In the genomic region with DNA sequence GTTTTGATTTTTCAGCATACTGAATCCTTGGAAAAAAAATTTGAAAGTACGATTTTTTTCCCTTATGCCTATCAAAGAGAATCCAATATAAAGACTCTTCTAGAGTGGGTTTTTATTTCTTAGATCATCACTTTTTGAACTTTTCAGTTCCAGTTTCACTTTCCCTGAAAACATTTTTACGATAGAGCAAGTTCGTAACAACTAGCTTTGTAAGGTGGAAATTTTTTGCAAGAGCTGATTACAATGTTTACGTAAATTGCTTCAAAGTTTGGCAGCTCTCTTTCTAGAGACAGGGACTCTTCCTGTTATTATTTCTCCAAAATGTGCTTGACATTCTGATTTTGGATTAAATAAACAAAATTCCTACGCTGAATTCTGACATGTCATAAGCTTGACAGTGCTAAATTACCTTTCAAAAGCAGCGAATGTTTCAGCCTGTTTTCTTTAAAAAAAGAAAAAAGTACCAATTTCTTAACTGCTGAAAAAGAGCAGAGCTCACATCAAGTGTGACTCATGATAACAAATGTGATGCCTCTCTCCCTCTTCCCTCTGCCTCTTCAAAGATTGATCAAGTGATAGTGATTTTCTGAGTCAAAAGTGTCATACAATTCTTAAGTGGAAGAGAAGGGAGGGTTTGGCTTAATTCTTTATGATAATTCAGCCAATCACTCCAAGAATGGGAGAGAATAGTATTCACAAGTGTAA, we compare ENCODE assay signal across 11 cellular contexts.
A peak's percentile ranks its signal among the peaks of the same experiment; 100 is the strongest.
DNase-seq lines count a peak whose midpoint lies in the region; ATAC-seq and TF ChIP-seq lines count a peak whose summit lies in the region.
"Had no signal": no experiment of that assay in that cellular context is flagged by ENCODE, and none has a peak within 500 bp of the region (broad histone marks: within the 10 kb centered on the region; RNA-seq: fewer than 3 reads in every experiment).

No MANE protein-coding gene starts in this region.

- TF ChIP-seq CTCF in heart left ventricle (IDR thresholded peaks at IDR 0.05) (no peak), upper lobe of left lung (IDR thresholded peaks at IDR 0.05) (no peak)

- DNase-seq in heart left ventricle (no peak), cardiac septum (ENCODE audit: low spot score) (no peak), medulla oblongata (ENCODE audit: extremely low spot score) (peak; percentile 29), upper lobe of left lung (no peak), GOT3 (lab: John Stamatoyannopoulos, UW) (no peak)
- DNase-seq in activated naive CD8-positive, alpha-beta T cell treated with anti-CD3 and anti-CD28 coated beads, Interleukin-2, amount 10 ng/mL, durations not matched to agents 7 days and 5 days: no peak
- no peak for DNase-seq in activated CD4-positive, CD25-positive, alpha-beta regulatory T cell treated with anti-CD3 and anti-CD28 coated beads, Interleukin-2, amount 50 U/mL, for 72 hours
- DNase-seq: kidney, NCI-H2081 had no signal

- peaks cover 0 to 8% (median 0%) of the 10 kb centered on the region in 12 donors for H3K4me1 ChIP-seq in heart left ventricle
- peaks cover 0 to 12% (median 3%) of the 10 kb centered on the region in 4 donors for H3K4me1 ChIP-seq in upper lobe of left lung

- peak overlapping the region in 1 of 12 donors; percentile 75 for H3K27ac ChIP-seq in heart left ventricle
- peak overlapping the region in 3 of 4 donors; percentile 21 to 70 (median 70) for H3K27ac ChIP-seq in upper lobe of left lung
- H3K27ac ChIP-seq: cardiac muscle cell had no signal

- H3K4me3 Mint-ChIP-seq in activated naive CD8-positive, alpha-beta T cell treated with anti-CD3 and anti-CD28 coated beads, Interleukin-2, amount 10 ng/mL, durations not matched to agents 7 days and 5 days: peak overlapping the region; percentile 70

- H3K9me3 Mint-ChIP-seq in activated naive CD8-positive, alpha-beta T cell treated with anti-CD3 and anti-CD28 coated beads, Interleukin-2, amount 10 ng/mL, durations not matched to agents 7 days and 5 days: no peaks in the 10 kb centered on the region

- no peaks in the 10 kb centered on the region for H3K36me3 ChIP-seq in heart left ventricle
- H3K36me3 ChIP-seq in upper lobe of left lung: no peaks in the 10 kb centered on the region
- H3K36me3 ChIP-seq: cardiac muscle cell had no signal

- H3K4me1 Mint-ChIP-seq in activated naive CD8-positive, alpha-beta T cell treated with anti-CD3 and anti-CD28 coated beads, Interleukin-2, amount 10 ng/mL, durations not matched to agents 7 days and 5 days: peaks cover 6% of the 10 kb centered on the region

- H3K36me3 Mint-ChIP-seq in activated naive CD8-positive, alpha-beta T cell treated with anti-CD3 and anti-CD28 coated beads, Interleukin-2, amount 10 ng/mL, durations not matched to agents 7 days and 5 days: no peaks in the 10 kb centered on the region

- POLR2A ChIA-PET in activated naive CD8-positive, alpha-beta T cell treated with anti-CD3 and anti-CD28 coated beads, Interleukin-2, amount 10 ng/mL, durations not matched to agents 7 days and 5 days (lab: Charles Lee): no interaction called here

- no peaks in the 10 kb centered on the region for H3K27me3 Mint-ChIP-seq in activated naive CD8-positive, alpha-beta T cell treated with anti-CD3 and anti-CD28 coated beads, Interleukin-2, amount 10 ng/mL, durations not matched to agents 7 days and 5 days

- no peak for ATAC-seq in heart left ventricle
- no peak for ATAC-seq in activated naive CD8-positive, alpha-beta T cell treated with anti-CD3 and anti-CD28 coated beads, Interleukin-2, amount 10 ng/mL, durations not matched to agents 7 days and 5 days (ENCODE audit: low read depth)
- peak in 1 of 2 donors; percentile 26 for ATAC-seq in upper lobe of left lung (ENCODE audit: low FRiP score in 2 of 2)
- no peak for ATAC-seq in HG02642 (IDR thresholded peaks at IDR 0.05; ENCODE audit: poor library complexity, unreplicated experiment)

- TF ChIP-seq POLR2A in heart left ventricle (IDR thresholded peaks at IDR 0.05): no peak
- TF ChIP-seq POLR2A in upper lobe of left lung (IDR thresholded peaks at IDR 0.05): no peak

- H3K27me3 ChIP-seq in heart left ventricle (no peaks in the 10 kb centered on the region), upper lobe of left lung (no peaks in the 10 kb centered on the region)
- H3K27me3 ChIP-seq: cardiac muscle cell had no signal

- H3K4me3 ChIP-seq in heart left ventricle (peak overlapping the region in 9 of 12 donors; percentile 15 to 50 (median 27)), upper lobe of left lung (peak overlapping the region in 3 of 4 donors; percentile 15 to 39 (median 31))
- H3K4me3 ChIP-seq: cardiac muscle cell had no signal

- TF ChIP-seq EP300 in upper lobe of left lung (IDR thresholded peaks at IDR 0.05): no peak

- 36 to 46% (median 39%) methylated on average over 6 of the region's 6 CpGs for WGBS in heart left ventricle, 4 donors
- 4 to 6% methylated on average over 6 of the region's 6 CpGs for WGBS in upper lobe of left lung, 2 donors

- intact Hi-C loops in heart left ventricle (cut with DNase I): no loop called here
- intact Hi-C loops in cardiac septum (cut with DNase I): no loop called here

- peak overlapping the region; percentile 60 for H3K27ac Mint-ChIP-seq in activated naive CD8-positive, alpha-beta T cell treated with anti-CD3 and anti-CD28 coated beads, Interleukin-2, amount 10 ng/mL, durations not matched to agents 7 days and 5 days

- H3K9me3 ChIP-seq in heart left ventricle (no peaks in the 10 kb centered on the region), upper lobe of left lung (no peaks in the 10 kb centered on the region)
